Comparison of ENCODE assay signal across 28 cellular contexts in genomic region chr12:50659260-50659659, GRCh38.
DNase-seq lines count a peak whose midpoint lies in the region; ATAC-seq, FAIRE-seq and TF ChIP-seq lines count a peak whose summit lies in the region.
"Had no signal": no experiment of that assay in that cellular context is flagged by ENCODE, and none has a peak within 500 bp of the region (broad histone marks: within the 10 kb centered on the region; RNA-seq: fewer than 3 reads in every experiment).

No MANE protein-coding gene starts in this region.

- TF ChIP-seq POLR2A in GM12878 (IDR thresholded peaks at IDR 0.05; ENCODE audit: low read depth, low read length), result no peak
- no peak for TF ChIP-seq POLR2A in GM12892 (IDR thresholded peaks at IDR 0.05; ENCODE audit: low read depth, low read length)

- peak overlapping the region; percentile 74 for H3K27ac Mint-ChIP-seq in mesothelial cell of epicardium
- no peak overlapping the region for H3K27ac Mint-ChIP-seq in CD8-positive, alpha-beta T cell
- H3K27ac Mint-ChIP-seq: activated CD4-positive, alpha-beta T cell treated with anti-CD3 and anti-CD28 coated beads, Interleukin-2, amount 10 ng/mL, durations not matched to agents 24 days and 14 days; activated naive CD8-positive, alpha-beta T cell treated with anti-CD3 and anti-CD28 coated beads, Interleukin-2, amount 10 ng/mL, durations not matched to agents 7 days and 5 days; dendritic cell treated with granulocyte-macrophage colony-stimulating factor and Interleukin-4, amounts not matched to agents 40 ng/mL and 50 ng/mL, for 4 days; stimulated activated effector memory CD8-positive, alpha-beta T cell treated with anti-CD3 and anti-CD28 coated beads, Interleukin-12 subunit alpha, Interleukin-12 subunit beta, amount 100 ng/mL, for 72 hours had no signal

- FAIRE-seq in GM12878 (lab: Jason Lieb, UNC) (no peak), GM12892 (lab: Jason Lieb, UNC) (no peak)
- FAIRE-seq: A204.1, astrocyte, endometrium, urothelium cell line had no signal

- TF ChIP-seq EP300 in GM12878 (IDR thresholded peaks at IDR 0.05; ENCODE audit: borderline replicate concordance in 1 of 2, control insufficient read depth in 1 of 2, low read depth in 2 of 2, low read length in 2 of 2), result no peak

- in situ Hi-C loops in GM12878 (cut with MboI), result no loop called here

- H3K9me3 Mint-ChIP-seq in mesothelial cell of epicardium, result peaks cover 16% of the 10 kb centered on the region
- H3K9me3 Mint-ChIP-seq in CD8-positive, alpha-beta T cell, result no peaks in the 10 kb centered on the region
- H3K9me3 Mint-ChIP-seq: activated CD4-positive, alpha-beta T cell treated with anti-CD3 and anti-CD28 coated beads, Interleukin-2, amount 10 ng/mL, durations not matched to agents 24 days and 14 days; activated naive CD8-positive, alpha-beta T cell treated with anti-CD3 and anti-CD28 coated beads, Interleukin-2, amount 10 ng/mL, durations not matched to agents 7 days and 5 days; dendritic cell treated with granulocyte-macrophage colony-stimulating factor and Interleukin-4, amounts not matched to agents 40 ng/mL and 50 ng/mL, for 4 days; naive B cell; stimulated activated effector memory CD8-positive, alpha-beta T cell treated with anti-CD3 and anti-CD28 coated beads, Interleukin-12 subunit alpha, Interleukin-12 subunit beta, amount 100 ng/mL, for 72 hours had no signal

- H3K4me1 ChIP-seq in GM12878 (ENCODE audit: control insufficient read depth, insufficient read depth, low read length), result peaks cover 39% of the 10 kb centered on the region
- no peaks in the 10 kb centered on the region for H3K4me1 ChIP-seq in CD8-positive, alpha-beta T cell (ENCODE audit: insufficient read depth, low read length)
- H3K4me1 ChIP-seq: left ventricle myocardium inferior had no signal

- CTCF ChIA-PET in GM12878 (lab: Yijun Ruan, JAX), result interaction anchor here (1.7 to 7.2 kb wide), 2 partner anchors 21 to 152 kb away, joined by 11 to 76 read pairs; partner anchors contain the start of gene DIP2B
- CTCF ChIA-PET in CD8-positive, alpha-beta T cell (lab: Charles Lee), result no interaction called here

- H3K27ac ChIP-seq in GM12878 (ENCODE audit: control insufficient read depth, insufficient read depth) (peak overlapping the region; percentile 83; the same call in 1 of the 2 replicates), temporal lobe (ENCODE audit: low read depth, low read length) (peak overlapping the region; percentile 59)
- no peak overlapping the region for H3K27ac ChIP-seq in CD8-positive, alpha-beta T cell (ENCODE audit: low read depth, low read length)
- H3K27ac ChIP-seq: esophagus muscularis mucosa, left ventricle myocardium inferior, suprapubic skin, WERI-Rb-1 had no signal

- no peak for ATAC-seq in GM12878
- no peak for ATAC-seq in CD8-positive, alpha-beta T cell
- no peak for ATAC-seq in omental fat pad (ENCODE audit: low FRiP score)
- ATAC-seq: stimulated activated effector memory CD8-positive, alpha-beta T cell treated with anti-CD3 and anti-CD28 coated beads, Interleukin-12 subunit alpha, Interleukin-12 subunit beta, amount 100 ng/mL, for 72 hours had no signal

- H3K27me3 ChIP-seq in GM12878 (replicated peaks in 1 of 2; ENCODE audit: control insufficient read depth in 2 of 2, insufficient read depth in 2 of 2, low read length in 1 of 2), result no peaks in the 10 kb centered on the region
- no peaks in the 10 kb centered on the region for H3K27me3 ChIP-seq in CD8-positive, alpha-beta T cell (ENCODE audit: insufficient read depth, low read length)
- H3K27me3 ChIP-seq: esophagus muscularis mucosa, suprapubic skin had no signal

- no peak overlapping the region for H3K4me2 ChIP-seq in GM12878 (ENCODE audit: control insufficient read depth, insufficient read depth)

- RAD21 ChIA-PET in GM12878 (lab: Charles Lee; ENCODE audit: unreplicated experiment), result interaction anchor here (1.2 to 4.0 kb wide), 4 partner anchors 20 to 155 kb away, joined by 4 to 30 read pairs (median 6); partner anchors contain the start of genes ATF1 and DIP2B

- H3K36me3 Mint-ChIP-seq in mesothelial cell of epicardium, result peaks cover 20% of the 10 kb centered on the region
- H3K36me3 Mint-ChIP-seq in CD8-positive, alpha-beta T cell, result peaks cover 43% of the 10 kb centered on the region

- H3K4me3 ChIP-seq in GM12878, result no peak overlapping the region
- H3K4me3 ChIP-seq in CD8-positive, alpha-beta T cell (ENCODE audit: low read depth, low read length), result no peak overlapping the region
- H3K4me3 ChIP-seq: esophagus muscularis mucosa, HAP-1, left ventricle myocardium inferior, suprapubic skin had no signal

- H3K9ac ChIP-seq in GM12878 (ENCODE audit: control insufficient read depth, insufficient read depth, low read length), result no peak overlapping the region

- no peaks in the 10 kb centered on the region for H3K36me3 ChIP-seq in GM12878 (ENCODE audit: control insufficient read depth in 2 of 2, insufficient read depth in 2 of 2, low read length in 1 of 2)
- H3K36me3 ChIP-seq in CD8-positive, alpha-beta T cell (ENCODE audit: insufficient read depth, low read length), result peaks cover 7% of the 10 kb centered on the region
- H3K36me3 ChIP-seq: HAP-1, left ventricle myocardium inferior had no signal

- POLR2A ChIA-PET in GM12878 (lab: Charles Lee), result interaction anchor here (0.7 to 1.8 kb wide), 5 partner anchors 10 to 153 kb away, joined by 3 to 5 read pairs (median 4); no protein-coding TSS in a partner anchor
- POLR2A ChIA-PET in CD8-positive, alpha-beta T cell (lab: Charles Lee), result interaction anchor here (0.5 kb wide), 1 partner anchor 530 kb away, joined by 3 read pairs; no protein-coding TSS in a partner anchor

- SMC1A ChIA-PET in GM12878 (lab: Charles Lee; ENCODE audit: uncharacterized antibody, unreplicated experiment), result interaction anchor here (0.9 to 4.8 kb wide), 10 partner anchors 12 to 155 kb away, joined by 3 to 35 read pairs (median 4); partner anchors contain the start of gene DIP2B

- peak; percentile 23 for DNase-seq in NCI-H510A treated with DMSO at 0.1 percent for 48 hours (lab: John Stamatoyannopoulos, UW)
- no peak for DNase-seq in NCI-H510A (lab: John Stamatoyannopoulos, UW)
- DNase-seq in GM12878 (ENCODE audit: low read depth, low spot score), result no peak
- no peak for DNase-seq in mesothelial cell of epicardium (ENCODE audit: low spot score in 2 of 2, unreplicated experiment in 2 of 2)
- DNase-seq in GM12892 (ENCODE audit: insufficient read length), result no peak
- no peak for DNase-seq in CD8-positive, alpha-beta T cell
- no peak for DNase-seq in omental fat pad (ENCODE audit: low spot score)
- DNase-seq: activated CD4-positive, alpha-beta T cell treated with anti-CD3 and anti-CD28 coated beads, Interleukin-2, amount 10 ng/mL, durations not matched to agents 24 days and 14 days; activated effector memory CD4-positive, alpha-beta T cell treated with anti-CD3 and anti-CD28 coated beads, Interleukin-2, amount 50 U/mL, for 16 hours; activated naive CD8-positive, alpha-beta T cell treated with anti-CD3 and anti-CD28 coated beads, Interleukin-2, amount 10 ng/mL, durations not matched to agents 7 days and 5 days; central memory CD4-positive, alpha-beta T cell; foreskin fibroblast; left ventricle myocardium inferior; naive B cell; NCI-H345; stimulated activated CD4-positive, alpha-beta T cell treated with anti-CD3 and anti-CD28 coated beads, Interleukin-15, amount 100 ng/mL, for 24 hours; T1000; WERI-Rb-1 had no signal

- peaks cover 28% of the 10 kb centered on the region for H3K4me1 Mint-ChIP-seq in mesothelial cell of epicardium
- peaks cover 6% of the 10 kb centered on the region for H3K4me1 Mint-ChIP-seq in CD8-positive, alpha-beta T cell (ENCODE audit: low read depth)
- H3K4me1 Mint-ChIP-seq: stimulated activated effector memory CD8-positive, alpha-beta T cell treated with anti-CD3 and anti-CD28 coated beads, Interleukin-12 subunit alpha, Interleukin-12 subunit beta, amount 100 ng/mL, for 72 hours had no signal

- no TSS peak for BruUV-seq in GM12878 (replicated peaks; lab: Mats Ljungman, UMichigan)

- H2AFZ ChIP-seq in GM12878 (ENCODE audit: control insufficient read depth, low read depth, low read length), result no peak overlapping the region

- peaks cover 3% of the 10 kb centered on the region for H3K79me2 ChIP-seq in GM12878 (ENCODE audit: control insufficient read depth, insufficient read depth, low read length)

- no peak for TF ChIP-seq RAD21 in GM12878 (IDR thresholded peaks at IDR 0.05; ENCODE audit: insufficient read depth, low read depth, low read length)

- H4K20me1 ChIP-seq in GM12878 (ENCODE audit: control insufficient read depth, insufficient read depth), result no peaks in the 10 kb centered on the region

- intact Hi-C loops in GM12878 (cut with micrococcal nuclease; ENCODE audit: unreplicated experiment), result no loop called here
- intact Hi-C loops in CD8-positive, alpha-beta T cell (cut with DNase I, micrococcal nuclease), result no loop called here

- H3K4me3 Mint-ChIP-seq in mesothelial cell of epicardium, result no peak overlapping the region
- H3K4me3 Mint-ChIP-seq in CD8-positive, alpha-beta T cell, result no peak overlapping the region
- H3K4me3 Mint-ChIP-seq: activated CD4-positive, alpha-beta T cell treated with anti-CD3 and anti-CD28 coated beads, Interleukin-2, amount 10 ng/mL, durations not matched to agents 24 days and 14 days; activated naive CD8-positive, alpha-beta T cell treated with anti-CD3 and anti-CD28 coated beads, Interleukin-2, amount 10 ng/mL, durations not matched to agents 7 days and 5 days; dendritic cell treated with granulocyte-macrophage colony-stimulating factor and Interleukin-4, amounts not matched to agents 40 ng/mL and 50 ng/mL, for 4 days; naive B cell; stimulated activated effector memory CD8-positive, alpha-beta T cell treated with anti-CD3 and anti-CD28 coated beads, Interleukin-12 subunit alpha, Interleukin-12 subunit beta, amount 100 ng/mL, for 72 hours had no signal

- H3K27me3 Mint-ChIP-seq in mesothelial cell of epicardium (ENCODE audit: low read depth), result no peaks in the 10 kb centered on the region
- H3K27me3 Mint-ChIP-seq in CD8-positive, alpha-beta T cell (ENCODE audit: low read depth), result no peaks in the 10 kb centered on the region
- H3K27me3 Mint-ChIP-seq: activated CD4-positive, alpha-beta T cell treated with anti-CD3 and anti-CD28 coated beads, Interleukin-2, amount 10 ng/mL, durations not matched to agents 24 days and 14 days; activated naive CD8-positive, alpha-beta T cell treated with anti-CD3 and anti-CD28 coated beads, Interleukin-2, amount 10 ng/mL, durations not matched to agents 7 days and 5 days; dendritic cell treated with granulocyte-macrophage colony-stimulating factor and Interleukin-4, amounts not matched to agents 40 ng/mL and 50 ng/mL, for 4 days; naive B cell had no signal

- 97% methylated on average over 2 of the region's 2 CpGs for WGBS in GM12878 (ENCODE audit: insufficient coverage, insufficient replicate concordance, low lambda C conversion rate, missing lambda C conversion rate)

- TF ChIP-seq CTCF in GM12878 (IDR thresholded peaks at IDR 0.05 in 2 of 3, conservative IDR thresholded peaks at IDR 0.05 in 1 of 3; ENCODE audit: control insufficient read depth in 2 of 3, extremely low read depth in 1 of 3, insufficient read depth in 1 of 3, low read depth in 3 of 3, low read length in 3 of 3) (no peak), mesothelial cell of epicardium (IDR thresholded peaks at IDR 0.05; ENCODE audit: unreplicated experiment) (no peak), omental fat pad (IDR thresholded peaks at IDR 0.05) (no peak)
- no peak for TF ChIP-seq CTCF in CD8-positive, alpha-beta T cell (IDR thresholded peaks at IDR 0.05)

- H3K9me3 ChIP-seq in GM12878 (replicated peaks; ENCODE audit: control insufficient read depth, insufficient read depth, low read length), result no peaks in the 10 kb centered on the region
- H3K9me3 ChIP-seq in CD8-positive, alpha-beta T cell (ENCODE audit: low read length), result no peaks in the 10 kb centered on the region
- H3K9me3 ChIP-seq: esophagus muscularis mucosa, HAP-1, left ventricle myocardium inferior, suprapubic skin had no signal
